ENCODE assay signal across 13 cellular contexts in the genomic region with DNA sequence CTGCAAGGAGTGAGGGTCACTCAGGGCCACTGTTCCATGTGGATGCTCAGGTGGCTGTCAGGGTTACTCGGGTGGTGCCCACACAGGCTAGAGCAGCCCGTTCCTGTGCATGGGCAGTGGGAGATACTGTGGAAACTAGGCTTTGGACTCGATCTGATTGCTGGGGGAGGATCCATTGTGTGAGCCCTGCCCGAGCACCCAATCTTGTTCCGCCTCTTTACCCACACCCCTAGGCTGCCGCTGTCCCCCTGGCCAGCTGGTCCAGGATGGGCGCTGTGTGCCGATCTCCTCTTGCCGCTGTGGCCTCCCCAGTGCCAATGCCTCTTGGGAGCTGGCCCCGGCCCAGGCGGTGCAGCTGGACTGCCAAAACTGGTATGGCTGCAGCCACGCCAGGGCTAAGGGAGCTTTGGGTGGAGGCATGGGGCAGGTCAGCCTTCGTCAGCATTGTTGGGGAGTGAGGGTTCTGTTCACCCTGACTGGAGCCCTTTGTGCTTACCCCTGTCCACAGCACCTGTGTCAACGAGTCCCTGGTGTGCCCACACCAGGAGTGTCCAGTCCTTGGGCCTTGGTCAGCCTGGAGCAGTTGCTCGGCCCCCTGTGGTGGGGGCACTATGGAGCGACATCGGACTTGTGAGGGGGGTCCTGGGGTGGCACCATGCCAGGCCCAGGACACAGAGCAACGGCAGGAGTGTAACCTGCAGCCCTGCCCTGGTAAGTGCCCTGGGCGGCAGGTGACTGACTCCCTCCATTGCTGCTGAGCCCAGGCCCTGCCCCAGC. TPM values are rescaled to one million over a fixed set of nuclear protein-coding genes. Genes with fewer than 3 reads are reported as not detected.
DNase-seq lines count a peak whose midpoint lies in the region; ATAC-seq and TF ChIP-seq lines count a peak whose summit lies in the region.
"Had no signal": no experiment of that assay in that cellular context is flagged by ENCODE, and none has a peak within 500 bp of the region (broad histone marks: within the 10 kb centered on the region; RNA-seq: fewer than 3 reads in every experiment).

No MANE protein-coding gene starts in this region.

- no peak overlapping the region for H3K4me2 ChIP-seq in SK-N-SH

- H3K4me1 ChIP-seq in SK-N-SH (ENCODE audit: control insufficient read depth in 1 of 2, insufficient read depth in 2 of 2, low read depth in 1 of 2, low read length in 1 of 2) (peaks cover 0 to 2% of the 10 kb centered on the region in 2 experiments; a peak in 1 of 4 replicates), lower lobe of right lung (no peaks in the 10 kb centered on the region), spleen (no peaks in the 10 kb centered on the region), body of pancreas (no peaks in the 10 kb centered on the region)

- H3K27ac ChIP-seq in SK-N-SH (ENCODE audit: low read depth in 2 of 2, low read length in 1 of 2) (no peak overlapping the region), lower lobe of right lung (no peak overlapping the region), spleen (no peak overlapping the region), body of pancreas (no peak overlapping the region)
- H3K27ac ChIP-seq: GM23248 had no signal

- H3K9me2 ChIP-seq in SK-N-SH, result no peaks in the 10 kb centered on the region

- CTCF ChIA-PET in SK-N-SH (lab: Yijun Ruan, JAX), result interaction anchor here (0.6 to 10.8 kb wide), 5 partner anchors 13 to 56 kb away, joined by 3 to 119 read pairs (median 4); a partner anchor contains a TSS

- H3K9me3 ChIP-seq in SK-N-SH (no peaks in the 10 kb centered on the region), lower lobe of right lung (no peaks in the 10 kb centered on the region), spleen (no peaks in the 10 kb centered on the region), body of pancreas (no peaks in the 10 kb centered on the region)

- TF ChIP-seq POLR2A in spleen (IDR thresholded peaks at IDR 0.05), result no peak
- no peak for TF ChIP-seq POLR2A in body of pancreas (IDR thresholded peaks at IDR 0.05)

- H3K79me2 ChIP-seq in SK-N-SH (ENCODE audit: insufficient read depth), result no peaks in the 10 kb centered on the region

- no peaks in the 10 kb centered on the region for H3F3A ChIP-seq in SK-N-SH (replicated peaks; ENCODE audit: insufficient read depth)

- no peak overlapping the region for H3K9ac ChIP-seq in SK-N-SH
- H3K9ac ChIP-seq: GM23248 had no signal

- 58% methylated on average over 10 of the region's 19 CpGs for WGBS in SK-N-SH (ENCODE audit: low lambda C conversion rate)
- WGBS in spleen, 5 donors, result 84 to 94% (median 88%) methylated on average over 7 to 19 of the region's 19 CpGs
- WGBS in body of pancreas, 2 donors, result 81 to 87% methylated on average over 9 to 19 of the region's 19 CpGs

- H3K36me3 ChIP-seq in SK-N-SH (replicated peaks in 1 of 2; ENCODE audit: control insufficient read depth in 1 of 2, insufficient read depth in 2 of 2, low read length in 1 of 2), result no peaks in the 10 kb centered on the region
- no peaks in the 10 kb centered on the region for H3K36me3 ChIP-seq in H7 (replicated peaks; ENCODE audit: control insufficient read depth, insufficient read depth, low read length)
- H3K36me3 ChIP-seq in lower lobe of right lung, result no peaks in the 10 kb centered on the region
- H3K36me3 ChIP-seq in spleen, result no peaks in the 10 kb centered on the region
- H3K36me3 ChIP-seq in body of pancreas (replicated peaks in 1 of 2; ENCODE audit: insufficient read depth in 1 of 2, low read depth in 2 of 2), result no peaks in the 10 kb centered on the region

- no peak overlapping the region for H2AFZ ChIP-seq in SK-N-SH (ENCODE audit: low read depth)
- H2AFZ ChIP-seq: GM23248 had no signal

- no peaks in the 10 kb centered on the region for H4K20me1 ChIP-seq in SK-N-SH (ENCODE audit: insufficient read depth)

- H3K4me3 ChIP-seq in SK-N-SH (ENCODE audit: low read depth in 2 of 2, low read length in 1 of 2) (no peak overlapping the region), H7 (ENCODE audit: insufficient read depth, low read depth, low read length) (no peak overlapping the region), lower lobe of right lung (no peak overlapping the region), spleen (no peak overlapping the region), body of pancreas (no peak overlapping the region)
- H3K4me3 ChIP-seq: GM23248 had no signal

- peaks cover 12% of the 10 kb centered on the region; the same call in 1 of the 2 replicates for H3K27me3 ChIP-seq in SK-N-SH (ENCODE audit: insufficient read depth)
- H3K27me3 ChIP-seq in H7 (ENCODE audit: control insufficient read depth, insufficient read depth, low read length), result no peaks in the 10 kb centered on the region; the same call in 1 of the 2 replicates
- H3K27me3 ChIP-seq in lower lobe of right lung (ENCODE audit: low read depth), result no peaks in the 10 kb centered on the region
- H3K27me3 ChIP-seq in spleen (replicated peaks in 1 of 7), result peaks cover 0 to 5% (median 0%) of the 10 kb centered on the region in 7 donors
- no peaks in the 10 kb centered on the region for H3K27me3 ChIP-seq in body of pancreas

- POLR2A ChIA-PET in SK-N-SH (lab: Yijun Ruan, JAX), result no interaction called here

- no peak for TF ChIP-seq EP300 in SK-N-SH (IDR thresholded peaks at IDR 0.05; ENCODE audit: borderline replicate concordance in 1 of 2, low read depth in 1 of 2, low read length in 1 of 2)

- intact Hi-C loops in lower lobe of right lung (cut with DNase I) (no loop called here), spleen (cut with DNase I; ENCODE audit: low total_unique reads) (no loop called here), body of pancreas (cut with DNase I) (no loop called here)

- DNase-seq in SK-N-SH (peak; percentile 30), H7 (peak; percentile 46), lower lobe of right lung (peak; percentile 43), spleen (peak; percentile 69), body of pancreas (no peak), DMS153 treated with DMSO at 0.1 percent for 48 hours (lab: John Stamatoyannopoulos, UW; ENCODE audit: unreplicated experiment) (no peak), NCI-H748 treated with DMSO at 0.1 percent for 48 hours (lab: John Stamatoyannopoulos, UW) (no peak)
- DNase-seq: DND-41, GF-D8, GM23248, NCI-H187, SIG-M5 had no signal

- TF ChIP-seq CTCF in SK-N-SH (IDR thresholded peaks at IDR 0.05), result no peak
- TF ChIP-seq CTCF in lower lobe of right lung (IDR thresholded peaks at IDR 0.05), result no peak
- TF ChIP-seq CTCF in spleen (IDR thresholded peaks at IDR 0.05 in 8 of 11, conservative IDR thresholded peaks at IDR 0.05 in 3 of 11), result no peak
- no peak for TF ChIP-seq CTCF in body of pancreas (IDR thresholded peaks at IDR 0.05)

- no peak for TF ChIP-seq RAD21 in SK-N-SH (IDR thresholded peaks at IDR 0.05; ENCODE audit: low read length)

- ATAC-seq in SK-N-SH treated with all-trans-retinoic acid at 6 μM for 48 hours (no peak), lower lobe of right lung (no peak), body of pancreas (no peak)

TF ChIP-seq in SK-N-SH, 30 proteins besides CTCF, POLR2A, EP300 and RAD21 (continues in another document):
- TF ChIP-seq MEF2A (IDR thresholded peaks at IDR 0.05; ENCODE audit: borderline replicate concordance, low read depth) (no peak), TAF1 (IDR thresholded peaks at IDR 0.05; ENCODE audit: borderline replicate concordance, low read depth, low read length) (no peak), NRF1 (IDR thresholded peaks at IDR 0.05; ENCODE audit: low read depth, low read length) (no peak)

TF ChIP-seq in SK-N-SH treated with all-trans-retinoic acid at 6 μM for 48 hours, 23 proteins besides CTCF, POLR2A, EP300 and RAD21:
- no peak for TF ChIP-seq ZNF70 (CRISPR knock-in tag; IDR thresholded peaks at IDR 0.05)
- no peak for TF ChIP-seq ISL1 (CRISPR knock-in tag; IDR thresholded peaks at IDR 0.05)
- no peak for TF ChIP-seq ZFP30 (CRISPR knock-in tag; IDR thresholded peaks at IDR 0.05)
- no peak for TF ChIP-seq BACH2 (CRISPR knock-in tag; IDR thresholded peaks at IDR 0.05; ENCODE audit: borderline replicate concordance)
- no peak for TF ChIP-seq RARB (CRISPR knock-in tag; IDR thresholded peaks at IDR 0.05)
TF ChIP-seq in SK-N-SH treated with all-trans-retinoic acid at 6 μM for 48 hours: peak in this region for 0.

RNA-seq across cellular contexts. Expression of a gene that starts 12.4 kb away (rescaled TPM):
- 17.3 and 24.3 TPM in 2 replicates for polyA plus RNA-seq in SK-N-SH (2012; rRNA removed)
- 5.9 and 9.1 TPM in 2 replicates for polyA plus RNA-seq in SK-N-SH (2012; cell fraction: cytosol; rRNA removed)
- polyA plus RNA-seq in SK-N-SH (2012; cell fraction: nucleus; rRNA removed), result 95.3 and 96.2 TPM in 2 replicates
- total RNA-seq in H7 (2014; rRNA removed; shearing (Covaris generic)), result 3.4 and 3.8 TPM in 2 replicates
- total RNA-seq in lower lobe of right lung, result 20.7 TPM
- 10 to 100 TPM; 19.0 to 39.8 (median 30.2) TPM for total RNA-seq in spleen
- 1 to 10 TPM; 4.4 to 9.9 (median 6.0) TPM for polyA plus RNA-seq in spleen
- total RNA-seq in body of pancreas, result 10 to 100 TPM; 10.9 to 18.8 TPM

RNA-seq across cellular contexts. Expression of a gene that starts 48.0 kb away (rescaled TPM):
- polyA plus RNA-seq in SK-N-SH (2012; rRNA removed) (42.6 and 49.6 TPM in 2 replicates), spleen (10 to 100 TPM; 23.0 to 35.4 (median 33.4) TPM)
- 26.8 and 43.0 TPM in 2 replicates for polyA plus RNA-seq in SK-N-SH (2012; cell fraction: cytosol; rRNA removed)
- 22.5 and 34.6 TPM in 2 replicates for polyA plus RNA-seq in SK-N-SH (2012; cell fraction: nucleus; rRNA removed)
- 15.4 and 20.2 TPM in 2 replicates for total RNA-seq in H7 (2014; rRNA removed; shearing (Covaris generic))
- total RNA-seq in lower lobe of right lung (17.9 TPM), spleen (10 to 100 TPM; 19.3 to 33.3 (median 28.0) TPM), body of pancreas (10 to 100 TPM; 24.1 TPM)

RNA-seq across cellular contexts. Expression of a gene that starts 52.4 kb away (rescaled TPM):
- polyA plus RNA-seq in SK-N-SH (2012; rRNA removed) (2.6 and 4.1 TPM in 2 replicates), spleen (10 to 100 TPM in 2 of 3 donors, 1 to 10 TPM in 1; 6.0 to 15.2 (median 12.8) TPM)
- 2.1 and 3.1 TPM in 2 replicates for polyA plus RNA-seq in SK-N-SH (2012; cell fraction: cytosol; rRNA removed)
- polyA plus RNA-seq in SK-N-SH (2012; cell fraction: nucleus; rRNA removed), result 10.0 and 12.6 TPM in 2 replicates
- total RNA-seq in H7 (2014; rRNA removed; shearing (Covaris generic)), result 0.04 and 0.55 TPM in 2 replicates
- total RNA-seq in lower lobe of right lung (23.0 TPM), spleen (10 to 100 TPM; 25.5 to 48.5 (median 37.6) TPM), body of pancreas (10 to 100 TPM in 1 of 2 donors, 1 to 10 TPM in 1; 9.9 to 13.2 TPM)
- total RNA-seq: GM23248 had no signal
- polyA plus RNA-seq: GM23248 had no signal

Comparison
In these comparisons a context has a peak if more than half of its experiments do, and no peak if none do; other contexts are left out.
1. DNase-seq: peak in SK-N-SH (single experiment), H7 (single experiment), lower lobe of right lung (single experiment) and spleen (single experiment); none in body of pancreas (0 of 4), DMS153 treated with DMSO at 0.1 percent for 48 hours (single experiment) and NCI-H748 treated with DMSO at 0.1 percent for 48 hours (single experiment).